ENCODE assay signal across 8 cellular contexts in genomic region chr19:17419491-17420266, GRCh38. TPM values are rescaled to one million over a fixed set of nuclear protein-coding genes. Genes with fewer than 3 reads are reported as not detected.
DNase-seq lines count a peak whose midpoint lies in the region; ATAC-seq, FAIRE-seq and TF ChIP-seq lines count a peak whose summit lies in the region.

TSS of gene MVB12A (plus strand) at chr19:17420047. CDS start at chr19:17420136, 89 bp downstream.

- H3K27ac ChIP-seq in ascending aorta = peak within 1 kb of the TSS; percentile 28 to 78
- H3K27ac ChIP-seq in right atrium auricular region = peak within 1 kb of the TSS; percentile 76 to 80
- H3K27ac ChIP-seq in psoas muscle = peak within 1 kb of the TSS; percentile 89

- TF ChIP-seq CTCF in GM13977 (IDR thresholded peaks at IDR 0.05; ENCODE audit: extremely low read depth, insufficient read depth, missing control alignments) (peak; percentile 9), ascending aorta (IDR thresholded peaks at IDR 0.05) (no peak), right atrium auricular region (IDR thresholded peaks at IDR 0.05) (no peak), psoas muscle (IDR thresholded peaks at IDR 0.05) (no peak)

- no peaks in the 10 kb centered on the region for H3K9me3 Mint-ChIP-seq in T-helper 2 cell treated with Interferon-gamma antibody and Interleukin-4, amounts not matched to agents 5 μg/mL and 100 μg/mL, for 36 hours

- peak within 1 kb of the TSS; percentile 96 for H3K4me3 Mint-ChIP-seq in T-helper 2 cell treated with Interferon-gamma antibody and Interleukin-4, amounts not matched to agents 5 μg/mL and 100 μg/mL, for 36 hours

- no peaks in the 10 kb centered on the region for H3K9me3 ChIP-seq in ascending aorta
- no peaks in the 10 kb centered on the region for H3K9me3 ChIP-seq in right atrium auricular region
- H3K9me3 ChIP-seq in psoas muscle = no peaks in the 10 kb centered on the region

- DNase-seq in GM13977 (ENCODE audit: low spot score) = peak; percentile 99
- peak; percentile 91 to 95 for DNase-seq in NCI-H1930 (lab: John Stamatoyannopoulos, UW)
- DNase-seq in T-helper 2 cell treated with Interferon-gamma antibody and Interleukin-4, amounts not matched to agents 5 μg/mL and 100 μg/mL, for 36 hours (ENCODE audit: low spot score) = peak; percentile 96
- DNase-seq in ascending aorta (ENCODE audit: low spot score in 2 of 2) = peak; percentile 91 to 98
- DNase-seq in right atrium auricular region (ENCODE audit: low spot score) = peak; percentile 98
- DNase-seq in psoas muscle = peak; percentile 98 to 99
- DNase-seq in urothelium cell line (ENCODE audit: low spot score) = peak; percentile 96

- peaks cover 14% of the 10 kb centered on the region for H3K36me3 Mint-ChIP-seq in T-helper 2 cell treated with Interferon-gamma antibody and Interleukin-4, amounts not matched to agents 5 μg/mL and 100 μg/mL, for 36 hours (ENCODE audit: low read depth)

- H3K27ac Mint-ChIP-seq in T-helper 2 cell treated with Interferon-gamma antibody and Interleukin-4, amounts not matched to agents 5 μg/mL and 100 μg/mL, for 36 hours = peak within 1 kb of the TSS; percentile 91

- H3K4me1 Mint-ChIP-seq in T-helper 2 cell treated with Interferon-gamma antibody and Interleukin-4, amounts not matched to agents 5 μg/mL and 100 μg/mL, for 36 hours (ENCODE audit: low read depth) = peaks cover 13% of the 10 kb centered on the region

- H3K27me3 ChIP-seq in ascending aorta (no peaks in the 10 kb centered on the region), right atrium auricular region (no peaks in the 10 kb centered on the region), psoas muscle (ENCODE audit: insufficient read depth in 3 of 3, low read length in 2 of 3) (peaks cover 0 to 24% (median 2%) of the 10 kb centered on the region in 3 donors)

- H3K36me3 ChIP-seq in ascending aorta (peaks cover 0 to 3% of the 10 kb centered on the region in 2 donors), right atrium auricular region (no peaks in the 10 kb centered on the region), psoas muscle (ENCODE audit: insufficient read depth in 1 of 2, low read depth in 1 of 2) (peaks cover 0 to 11% of the 10 kb centered on the region in 2 donors)

- no peak for FAIRE-seq in urothelium cell line (lab: Jason Lieb, UNC)

- H3K4me3 ChIP-seq in ascending aorta = peak within 1 kb of the TSS; percentile 62 to 85
- H3K4me3 ChIP-seq in right atrium auricular region = peak within 1 kb of the TSS; percentile 60 to 93
- peak within 1 kb of the TSS; percentile 95 for H3K4me3 ChIP-seq in psoas muscle

- peaks cover 5 to 6% of the 10 kb centered on the region in 2 donors for H3K4me1 ChIP-seq in ascending aorta
- H3K4me1 ChIP-seq in right atrium auricular region = peaks cover 0 to 19% of the 10 kb centered on the region in 2 donors
- peaks cover 5% of the 10 kb centered on the region for H3K4me1 ChIP-seq in psoas muscle

- in situ Hi-C loops in GM13977 (cut with MboI; ENCODE audit: low pct_unique_long_range_greater_than_20kb, low sequenced_read_pairs, unreplicated experiment) = no loop called here

- 0 to 1% (median 0%) methylated on average over 61 to 74 of the region's 74 CpGs for WGBS in psoas muscle, 3 donors

- ATAC-seq in HG02943 (IDR thresholded peaks at IDR 0.05; ENCODE audit: low read depth, unreplicated experiment) (peak; percentile 88), psoas muscle (peak; percentile 97 to 99 (median 98))

- intact Hi-C loops in ascending aorta (cut with DNase I) (loop anchor here (1.0 to 2.0 kb wide), 2 partner anchors 28 to 51 kb away; partner anchors contain the start of gene SLC27A1), psoas muscle (cut with DNase I) (no loop called here)

- no peaks in the 10 kb centered on the region for H3K27me3 Mint-ChIP-seq in T-helper 2 cell treated with Interferon-gamma antibody and Interleukin-4, amounts not matched to agents 5 μg/mL and 100 μg/mL, for 36 hours (ENCODE audit: low read depth)

RNA-seq across cellular contexts. Expression of gene MVB12A, which starts in this region (rescaled TPM):
- total RNA-seq in ascending aorta = 49.6 TPM
- total RNA-seq in right atrium auricular region = 10 to 100 TPM; 24.8 to 39.0 TPM
- total RNA-seq in psoas muscle = 10 to 100 TPM; 15.6 to 23.7 (median 18.9) TPM
- 10 to 100 TPM; 29.4 to 79.7 (median 43.1) TPM for polyA plus RNA-seq in psoas muscle

Comparison
In these comparisons a context has a peak if more than half of its experiments do, and no peak if none do; other contexts are left out.
1. Peak in every context shown above with its lines: DNase-seq, ATAC-seq, H3K4me3 ChIP-seq and H3K27ac ChIP-seq.